Comparison of ENCODE assay signal across 28 cellular contexts in the genomic region with DNA sequence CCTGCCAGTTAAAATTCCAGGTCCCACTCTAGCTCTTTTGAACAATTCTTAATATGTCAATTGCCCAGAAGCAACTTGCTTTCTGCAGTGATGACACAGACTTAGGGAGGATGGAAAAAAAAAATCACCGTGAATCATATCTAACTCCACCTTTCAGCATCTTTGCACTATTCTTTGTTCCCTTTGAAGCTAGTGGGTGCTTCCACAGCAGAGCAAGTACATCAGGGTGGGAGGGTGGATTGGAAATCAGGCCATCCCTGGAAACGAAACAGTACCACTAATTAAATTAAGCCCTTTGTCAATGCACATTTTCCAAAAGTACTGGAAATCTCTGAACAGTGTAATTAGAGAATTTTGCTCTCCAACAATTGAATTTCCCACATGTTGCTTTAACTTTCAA.
"Had no signal": no experiment of that assay in that cellular context is flagged by ENCODE, and none has a peak within 500 bp of the region (broad histone marks: within the 10 kb centered on the region; RNA-seq: fewer than 3 reads in every experiment).

No MANE protein-coding gene starts in this region.

- H3K27ac ChIP-seq: stomach, suprapubic skin, testis, thoracic aorta, thyroid gland, tibial artery, tibial nerve, transverse colon, upper lobe of left lung, upper lobe of right lung, uterus, vagina had no signal

- H3K9me3 Mint-ChIP-seq: type B pancreatic cell had no signal

- H3K4me1 ChIP-seq: stomach, suprapubic skin, testis, thyroid gland, tibial artery, tibial nerve, transverse colon, upper lobe of left lung, upper lobe of right lung, uterus, vagina had no signal

- DNase-seq: stimulated activated CD4-positive, alpha-beta T cell treated with anti-CD3 and anti-CD28 coated beads, Interleukin-2, amount 100 ng/mL, for 48 hours; stimulated activated CD4-positive, alpha-beta T cell treated with anti-CD3 and anti-CD28 coated beads, Interleukin-4, amount 100 ng/mL, for 1 hour; stimulated activated CD4-positive, alpha-beta T cell treated with anti-CD3 and anti-CD28 coated beads, Interleukin-4, amount 100 ng/mL, for 24 hours; stimulated activated CD4-positive, alpha-beta T cell treated with anti-CD3 and anti-CD28 coated beads, Interleukin-4, amount 100 ng/mL, for 4 hours; stimulated activated CD8-positive, alpha-beta memory T cell treated with anti-CD3 and anti-CD28 coated beads, Interleukin-4, amount 100 ng/mL, for 48 hours; stimulated activated naive B cell treated with anti-CD40 and anti-IgM and Interleukin-4, amounts not matched to agents 10 μg/mL and 1 μg/mL and 100 μg/mL, for 72 hours; stimulated activated naive CD4-positive, alpha-beta T cell; stimulated activated naive CD4-positive, alpha-beta T cell treated with Interleukin-2 at 50 U/mL for 16 hours; stimulated activated naive CD8-positive, alpha-beta T cell treated with anti-CD3 and anti-CD28 coated beads, Interleukin-15, amount 100 ng/mL, for 72 hours; stimulated activated naive CD8-positive, alpha-beta T cell treated with anti-CD3 and anti-CD28 coated beads, Interleukin-15, Interleukin-2, amounts not matched to agents 100 U/mL and 50 U/mL, for 24 hours; stomach; substantia nigra; testis; thyroid gland; tibial artery; transverse colon; upper lobe of left lung; upper lobe of right lung; uterus had no signal

- FAIRE-seq: urothelium cell line had no signal

- H3K27me3 ChIP-seq: stomach, suprapubic skin, testis, thyroid gland, tibial artery, tibial nerve, transverse colon, upper lobe of left lung, upper lobe of right lung, uterus, vagina had no signal

- H3K27ac Mint-ChIP-seq: stimulated activated effector memory CD8-positive, alpha-beta T cell treated with anti-CD3 and anti-CD28 coated beads, Interleukin-12 subunit alpha, Interleukin-12 subunit beta, amount 100 ng/mL, for 72 hours; stimulated activated memory B cell treated with anti-CD40 and anti-IgM and Interleukin-4, amounts not matched to agents 10 μg/mL and 1 μg/mL and 100 μg/mL, for 72 hours; stimulated activated naive B cell treated with anti-CD40 and anti-IgM and Interleukin-4, amounts not matched to agents 10 μg/mL and 1 μg/mL and 100 μg/mL, for 72 hours; stimulated activated naive CD8-positive, alpha-beta T cell treated with anti-CD3 and anti-CD28 coated beads, Interleukin-15, amount 100 ng/mL, for 72 hours; stimulated activated naive CD8-positive, alpha-beta T cell treated with anti-CD3 and anti-CD28 coated beads, Interleukin-15, Interleukin-2, amounts not matched to agents 100 ng/mL and 50 ng/mL, for 24 hours; type B pancreatic cell had no signal

- H3K4me3 ChIP-seq: stomach, suprapubic skin, testis, thoracic aorta, thyroid gland, tibial artery, tibial nerve, transverse colon, upper lobe of left lung, upper lobe of right lung, uterus, vagina had no signal

- H3K4me1 Mint-ChIP-seq: stimulated activated effector memory CD8-positive, alpha-beta T cell treated with anti-CD3 and anti-CD28 coated beads, Interleukin-12 subunit alpha, Interleukin-12 subunit beta, amount 100 ng/mL, for 72 hours; stimulated activated memory B cell treated with anti-CD40 and anti-IgM and Interleukin-4, amounts not matched to agents 10 μg/mL and 1 μg/mL and 100 μg/mL, for 72 hours; stimulated activated naive B cell treated with anti-CD40 and anti-IgM and Interleukin-4, amounts not matched to agents 10 μg/mL and 1 μg/mL and 100 μg/mL, for 72 hours; stimulated activated naive CD8-positive, alpha-beta T cell treated with anti-CD3 and anti-CD28 coated beads, Interleukin-15, amount 100 ng/mL, for 72 hours had no signal

- H3K27me3 Mint-ChIP-seq: stimulated activated memory B cell treated with anti-CD40 and anti-IgM and Interleukin-4, amounts not matched to agents 10 μg/mL and 1 μg/mL and 100 μg/mL, for 72 hours; stimulated activated naive B cell treated with anti-CD40 and anti-IgM and Interleukin-4, amounts not matched to agents 10 μg/mL and 1 μg/mL and 100 μg/mL, for 72 hours; stimulated activated naive CD8-positive, alpha-beta T cell treated with anti-CD3 and anti-CD28 coated beads, Interleukin-15, amount 100 ng/mL, for 72 hours; stimulated activated naive CD8-positive, alpha-beta T cell treated with anti-CD3 and anti-CD28 coated beads, Interleukin-15, Interleukin-2, amounts not matched to agents 100 ng/mL and 50 ng/mL, for 24 hours; type B pancreatic cell had no signal

- H3K36me3 Mint-ChIP-seq: stimulated activated effector memory CD8-positive, alpha-beta T cell treated with anti-CD3 and anti-CD28 coated beads, Interleukin-12 subunit alpha, Interleukin-12 subunit beta, amount 100 ng/mL, for 72 hours; stimulated activated memory B cell treated with anti-CD40 and anti-IgM and Interleukin-4, amounts not matched to agents 10 μg/mL and 1 μg/mL and 100 μg/mL, for 72 hours; stimulated activated naive B cell treated with anti-CD40 and anti-IgM and Interleukin-4, amounts not matched to agents 10 μg/mL and 1 μg/mL and 100 μg/mL, for 72 hours; type B pancreatic cell had no signal

- H3K4me3 Mint-ChIP-seq: stimulated activated effector memory CD8-positive, alpha-beta T cell treated with anti-CD3 and anti-CD28 coated beads, Interleukin-12 subunit alpha, Interleukin-12 subunit beta, amount 100 ng/mL, for 72 hours; stimulated activated memory B cell treated with anti-CD40 and anti-IgM and Interleukin-4, amounts not matched to agents 10 μg/mL and 1 μg/mL and 100 μg/mL, for 72 hours; stimulated activated naive B cell treated with anti-CD40 and anti-IgM and Interleukin-4, amounts not matched to agents 10 μg/mL and 1 μg/mL and 100 μg/mL, for 72 hours; stimulated activated naive CD8-positive, alpha-beta T cell treated with anti-CD3 and anti-CD28 coated beads, Interleukin-15, amount 100 ng/mL, for 72 hours; stimulated activated naive CD8-positive, alpha-beta T cell treated with anti-CD3 and anti-CD28 coated beads, Interleukin-15, Interleukin-2, amounts not matched to agents 100 ng/mL and 50 ng/mL, for 24 hours; type B pancreatic cell had no signal

- ATAC-seq: stimulated activated effector memory CD8-positive, alpha-beta T cell treated with anti-CD3 and anti-CD28 coated beads, Interleukin-12 subunit alpha, Interleukin-12 subunit beta, amount 100 ng/mL, for 72 hours; stimulated activated memory B cell treated with anti-CD40 and anti-IgM and Interleukin-4, amounts not matched to agents 10 μg/mL and 1 μg/mL and 100 μg/mL, for 72 hours; stimulated activated naive B cell treated with anti-CD40 and anti-IgM and Interleukin-4, amounts not matched to agents 10 μg/mL and 1 μg/mL and 100 μg/mL, for 72 hours; stimulated activated naive CD8-positive, alpha-beta T cell treated with anti-CD3 and anti-CD28 coated beads, Interleukin-15, amount 100 ng/mL, for 72 hours; stimulated activated naive CD8-positive, alpha-beta T cell treated with anti-CD3 and anti-CD28 coated beads, Interleukin-15, Interleukin-2, amounts not matched to agents 100 U/mL and 50 U/mL, for 24 hours; upper lobe of right lung had no signal

- H3K36me3 ChIP-seq: stomach, suprapubic skin, thoracic aorta, thyroid gland, tibial artery, tibial nerve, transverse colon, upper lobe of left lung, upper lobe of right lung, uterus, vagina had no signal
